ENCODE assay signal across 18 cellular contexts in the genomic region with DNA sequence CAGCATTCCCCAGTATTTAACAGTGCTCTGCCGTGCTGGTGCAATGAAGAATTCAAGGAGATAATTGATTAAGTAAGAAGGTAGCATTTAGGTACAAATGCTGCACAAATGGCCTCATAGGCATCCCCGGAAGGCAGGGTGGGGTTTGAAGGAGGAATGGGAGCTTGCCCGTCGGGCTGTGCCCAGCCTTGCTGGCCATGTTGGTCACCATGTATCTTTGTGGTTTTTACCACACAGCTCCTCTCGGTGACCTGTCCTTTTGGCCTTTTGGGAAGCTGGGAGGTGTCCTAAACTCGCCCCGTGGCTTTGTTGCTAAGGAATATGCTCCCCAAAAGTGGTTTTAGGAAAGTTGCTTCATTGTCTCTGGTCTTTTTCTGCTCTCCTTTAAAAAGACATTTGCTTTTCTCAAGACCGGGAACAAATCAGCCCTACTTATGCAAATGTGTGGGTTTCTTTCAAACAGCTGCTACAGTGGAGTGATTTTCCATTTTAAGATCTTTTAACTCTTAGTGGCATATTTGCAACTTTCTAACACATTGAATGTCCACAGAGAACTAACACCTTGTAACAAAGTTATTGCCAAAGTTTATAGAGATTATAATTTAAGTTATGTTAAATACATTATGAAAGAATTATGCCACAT. TPM values are rescaled to one million over a fixed set of nuclear protein-coding genes. Genes with fewer than 3 reads are reported as not detected.
DNase-seq lines count a peak whose midpoint lies in the region; ATAC-seq, FAIRE-seq and TF ChIP-seq lines count a peak whose summit lies in the region.
"Had no signal": no experiment of that assay in that cellular context is flagged by ENCODE, and none has a peak within 500 bp of the region (broad histone marks: within the 10 kb centered on the region; RNA-seq: fewer than 3 reads in every experiment).

No MANE protein-coding gene starts in this region.

- H3K36me3 ChIP-seq in Loucy (ENCODE audit: insufficient read depth, low read length) = no peaks in the 10 kb centered on the region

- H3K9ac ChIP-seq in Loucy (ENCODE audit: low read depth, low read length, poor library complexity, severe bottlenecking) = no peak overlapping the region

- H3K4me3 ChIP-seq in Loucy (ENCODE audit: low read length, poor library complexity, severe bottlenecking) = peak overlapping the region; percentile 46
- H3K4me3 ChIP-seq: K562 had no signal

- DNase-seq in GM18507 (ENCODE audit: extremely low spot score, insufficient read length, low read depth) (no peak), middle frontal gyrus (ENCODE audit: extremely low spot score, low spot score) (peak; percentile 7), foreskin keratinocyte (no peak), NCI-H1092 treated with DMSO at 0.1 percent for 48 hours (lab: John Stamatoyannopoulos, UW) (no peak), HuH-7.5 (ENCODE audit: low spot score) (no peak), NCI-H187 (lab: John Stamatoyannopoulos, UW) (no peak)
- DNase-seq: activated CD4-positive, alpha-beta T cell treated with anti-CD3 and anti-CD28 coated beads, Interleukin-2, amount 50 U/mL, for 48 hours; SHP77; stimulated activated CD4-positive, alpha-beta T cell treated with anti-CD3 and anti-CD28 coated beads, Interleukin-4, amount 100 ng/mL, for 4 hours had no signal

- peak overlapping the region; percentile 47 for H2AFZ ChIP-seq in Loucy (ENCODE audit: low read length)

- H3K4me2 ChIP-seq in Loucy (ENCODE audit: low read depth, low read length, poor library complexity, severe bottlenecking) = peak overlapping the region; percentile 67

- no peaks in the 10 kb centered on the region for H4K20me1 ChIP-seq in Loucy (ENCODE audit: insufficient read depth, low read length, poor library complexity, severe bottlenecking)

- H3K4me1 ChIP-seq in Loucy (ENCODE audit: insufficient read depth, low read length, poor library complexity, severe bottlenecking) = peaks cover 32% of the 10 kb centered on the region
- no peaks in the 10 kb centered on the region for H3K4me1 ChIP-seq in foreskin keratinocyte

- no peaks in the 10 kb centered on the region for H3K79me2 ChIP-seq in Loucy (ENCODE audit: insufficient read depth, low read length)

- peak; percentile 58 for ATAC-seq in GM21515 (IDR thresholded peaks at IDR 0.05; ENCODE audit: unreplicated experiment)
- ATAC-seq in foreskin keratinocyte = no peak
- ATAC-seq: K562; sciatic nerve; stimulated activated memory B cell treated with anti-CD40 and anti-IgM and Interleukin-4, amounts not matched to agents 10 μg/mL and 1 μg/mL and 100 μg/mL, for 72 hours had no signal

- H3K9me2 ChIP-seq in Loucy (replicated peaks; ENCODE audit: low read depth, low read length) = no peaks in the 10 kb centered on the region

- H3K9me3 ChIP-seq in Loucy (ENCODE audit: insufficient read depth, low read depth, low read length) = no peaks in the 10 kb centered on the region

- no peaks in the 10 kb centered on the region for H3K27me3 ChIP-seq in Loucy (ENCODE audit: insufficient read depth, low read length, poor library complexity, severe bottlenecking)
- H3K27me3 ChIP-seq in foreskin keratinocyte = no peaks in the 10 kb centered on the region

- FAIRE-seq in GM18507 (lab: Jason Lieb, UNC) = peak; percentile 38
- FAIRE-seq: K562 had no signal

- H3F3A ChIP-seq in Loucy (ENCODE audit: low read depth) = no peaks in the 10 kb centered on the region

- no peak overlapping the region for H3K27ac ChIP-seq in foreskin keratinocyte

- TF ChIP-seq CTCF in Loucy (conservative IDR thresholded peaks at IDR 0.05; ENCODE audit: low read length) = no peak
- TF ChIP-seq CTCF in foreskin keratinocyte (conservative IDR thresholded peaks at IDR 0.05) = no peak

RNA-seq across cellular contexts. Expression of gene SNTG2, which starts 28.8 kb away (rescaled TPM):
- not detected in 2 replicates for total RNA-seq in foreskin keratinocyte
- polyA plus RNA-seq in foreskin keratinocyte = not detected in 2 replicates
- total RNA-seq: activated T-helper 2 cell treated with anti-CD3 and anti-CD28 coated beads, Interferon-gamma antibody, Interleukin-2, Interleukin-4, amounts not matched to agents 10 μg/mL and 5 μg/mL and 100 μg/mL, durations not matched to agents 14 hours and 24 hours and 36 hours; dermis microvascular lymphatic vessel endothelial cell; fibroblast of lung; K562; liver had no signal
- polyA plus RNA-seq: K562, liver had no signal
